In genomic region chr20:44959896-44960852, GRCh38 we compare ENCODE assay signal across 1 cellular context.
TF ChIP-seq lines count a peak whose summit lies in the region.

TOMM34 (minus strand) TSS chr20:44960397; CDS start chr20:44960333, 64 bp downstream.

TF ChIP-seq in IMR-90, 13 proteins besides CTCF, POLR2A, EP300 and RAD21 (continued from another document):
- no peak for TF ChIP-seq NFE2L2 (IDR thresholded peaks at IDR 0.05; ENCODE audit: low read depth, low read length)
- no peak for TF ChIP-seq MAFK (IDR thresholded peaks at IDR 0.05; ENCODE audit: low read depth, low read length)
- TF ChIP-seq SMC3 (IDR thresholded peaks at IDR 0.05; ENCODE audit: low read depth, low read length) = no peak
- no peak for TF ChIP-seq CHD1 (IDR thresholded peaks at IDR 0.05; ENCODE audit: low read depth, low read length)
- TF ChIP-seq RCOR1 (IDR thresholded peaks at IDR 0.05; ENCODE audit: insufficient replicate concordance, low read length) = no peak
- TF ChIP-seq, protein P1, sequence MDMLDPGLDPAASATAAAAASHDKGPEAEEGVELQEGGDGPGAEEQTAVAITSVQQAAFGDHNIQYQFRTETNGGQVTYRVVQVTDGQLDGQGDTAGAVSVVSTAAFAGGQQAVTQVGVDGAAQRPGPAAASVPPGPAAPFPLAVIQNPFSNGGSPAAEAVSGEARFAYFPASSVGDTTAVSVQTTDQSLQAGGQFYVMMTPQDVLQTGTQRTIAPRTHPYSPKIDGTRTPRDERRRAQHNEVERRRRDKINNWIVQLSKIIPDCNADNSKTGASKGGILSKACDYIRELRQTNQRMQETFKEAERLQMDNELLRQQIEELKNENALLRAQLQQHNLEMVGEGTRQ (IDR thresholded peaks at IDR 0.05; ENCODE audit: low read depth, low read length) = no peak
